9 cellular contexts compared by ENCODE assay signal in genomic region chr5:35924950-35925722, GRCh38. TPM values are rescaled to one million over a fixed set of nuclear protein-coding genes. Genes with fewer than 3 reads are reported as not detected.
DNase-seq lines count a peak whose midpoint lies in the region; ATAC-seq and TF ChIP-seq lines count a peak whose summit lies in the region.
"Had no signal": no experiment of that assay in that cellular context is flagged by ENCODE, and none has a peak within 500 bp of the region (broad histone marks: within the 10 kb centered on the region; RNA-seq: fewer than 3 reads in every experiment).

No MANE protein-coding gene starts in this region.

- H2AK5ac ChIP-seq in IMR-90 (ENCODE audit: low read depth, low read length), result peak overlapping the region; percentile 35

- peak overlapping the region; percentile 49; the same call in 1 of the 2 replicates for H3K14ac ChIP-seq in IMR-90 (replicated peaks; ENCODE audit: low read depth, low read length)

- dilution Hi-C loops in IMR-90 (cut with HindIII; ENCODE audit: low sequenced_read_pairs, unreplicated experiment), result no loop called here

- H3K4me1 Mint-ChIP-seq in activated naive CD8-positive, alpha-beta T cell treated with anti-CD3 and anti-CD28 coated beads, Interleukin-2, amount 10 ng/mL, durations not matched to agents 7 days and 5 days, result peaks cover 22% of the 10 kb centered on the region

- 0 out of 2 replicates have a peak, but pooled peaks have one; percentile 35 for TF ChIP-seq POLR2A in IMR-90 (IDR thresholded peaks at IDR 0.05; ENCODE audit: low read depth, low read length)

- H2BK15ac ChIP-seq in IMR-90 (ENCODE audit: low read depth, low read length), result peak overlapping the region; percentile 77; the same call in 2 of the 3 replicates

- H4K20me1 ChIP-seq in IMR-90 (ENCODE audit: insufficient read depth, low read length), result no peaks in the 10 kb centered on the region

- H3K9ac ChIP-seq in IMR-90 (ENCODE audit: low read depth, low read length), result no peak overlapping the region; the same call in 1 of the 2 replicates
- H3K9ac ChIP-seq: KMS-11 had no signal

- peak overlapping the region; percentile 33 for H3K27ac Mint-ChIP-seq in activated naive CD8-positive, alpha-beta T cell treated with anti-CD3 and anti-CD28 coated beads, Interleukin-2, amount 10 ng/mL, durations not matched to agents 7 days and 5 days

- no peaks in the 10 kb centered on the region for H3K9me3 ChIP-seq in IMR-90 (ENCODE audit: control insufficient read depth, insufficient read depth, low read length)

- no peak overlapping the region for H3K27ac ChIP-seq in IMR-90 (ENCODE audit: insufficient read depth, low read length)
- H3K27ac ChIP-seq: KMS-11 had no signal

- H3K4me3 ChIP-seq in IMR-90 (ENCODE audit: insufficient read depth, low read depth, low read length), result no peak overlapping the region

- no peaks in the 10 kb centered on the region for H3K79me1 ChIP-seq in IMR-90 (ENCODE audit: low read depth in 1 of 2, low read length in 2 of 2)

- TF ChIP-seq CTCF in IMR-90 (conservative IDR thresholded peaks at IDR 0.05; ENCODE audit: low read depth, low read length), result peak; percentile 88

- H3K27me3 Mint-ChIP-seq in activated naive CD8-positive, alpha-beta T cell treated with anti-CD3 and anti-CD28 coated beads, Interleukin-2, amount 10 ng/mL, durations not matched to agents 7 days and 5 days, result no peaks in the 10 kb centered on the region

- H3K27me3 ChIP-seq in IMR-90 (ENCODE audit: control insufficient read depth, insufficient read depth, low read length), result no peaks in the 10 kb centered on the region

- H4K5ac ChIP-seq in IMR-90 (ENCODE audit: low read depth, low read length), result peak overlapping the region; percentile 55; the same call in 1 of the 2 replicates

- H3K56ac ChIP-seq in IMR-90 (ENCODE audit: extremely low read depth, insufficient read depth, low read length), result no peak overlapping the region

- CTCF ChIA-PET in IMR-90 (lab: Yijun Ruan, JAX), result interaction anchor here (0.6 to 2.9 kb wide), 22 partner anchors 17 to 803 kb away, joined by 3 to 27 read pairs (median 4); partner anchors contain the start of gene IL7R

- H3K9me3 Mint-ChIP-seq in activated naive CD8-positive, alpha-beta T cell treated with anti-CD3 and anti-CD28 coated beads, Interleukin-2, amount 10 ng/mL, durations not matched to agents 7 days and 5 days, result no peaks in the 10 kb centered on the region

- intact Hi-C loops in IMR-90 (cut with micrococcal nuclease) (loop anchor here (1.0 to 10.0 kb wide), 5 partner anchors 308 to 1450 kb away; partner anchors contain the start of gene SPEF2), left cardiac atrium (cut with DNase I) (loop anchor here (2.0 to 10.0 kb wide), 8 partner anchors 148 to 1450 kb away; partner anchors contain the start of gene SPEF2 (in 2 of the 2)), sciatic nerve (cut with DNase I) (loop anchor here (5.0 to 10.0 kb wide), 2 partner anchors 148 to 830 kb away; no protein-coding TSS in a partner anchor)

- peak overlapping the region; percentile 80 for H2AK9ac ChIP-seq in IMR-90 (replicated peaks; ENCODE audit: low read depth, low read length, poor library complexity)

- H4K91ac ChIP-seq in IMR-90 (ENCODE audit: insufficient read depth, low read depth, low read length), result peak overlapping the region; percentile 74

- H3K18ac ChIP-seq in IMR-90 (ENCODE audit: low read depth, low read length), result peak overlapping the region; percentile 45; the same call in 1 of the 2 replicates

- peak overlapping the region; percentile 93 for H2AFZ ChIP-seq in IMR-90 (replicated peaks; ENCODE audit: low read length, poor library complexity)

- no peaks in the 10 kb centered on the region for H3K36me3 Mint-ChIP-seq in activated naive CD8-positive, alpha-beta T cell treated with anti-CD3 and anti-CD28 coated beads, Interleukin-2, amount 10 ng/mL, durations not matched to agents 7 days and 5 days

- H4K8ac ChIP-seq in IMR-90 (ENCODE audit: low read depth in 2 of 2, low read length in 2 of 2), result peak overlapping the region; percentile 28 to 81

- ATAC-seq in GM19328 (IDR thresholded peaks at IDR 0.05; ENCODE audit: unreplicated experiment), result peak; percentile 77
- ATAC-seq in IMR-90 (ENCODE audit: low read depth), result peak; percentile 87
- peak; percentile 95 for ATAC-seq in activated naive CD8-positive, alpha-beta T cell treated with anti-CD3 and anti-CD28 coated beads, Interleukin-2, amount 10 ng/mL, durations not matched to agents 7 days and 5 days (ENCODE audit: low read depth)
- ATAC-seq in left cardiac atrium, result peak; percentile 84 to 91
- peak; percentile 72 for ATAC-seq in sciatic nerve
- no peak for ATAC-seq in HG02840 (IDR thresholded peaks at IDR 0.05; ENCODE audit: low FRiP score, unreplicated experiment)

- H2BK5ac ChIP-seq in IMR-90 (ENCODE audit: low read depth, low read length, poor library complexity, severe bottlenecking), result peak overlapping the region; percentile 77

- POLR2A ChIA-PET in IMR-90 (lab: Charles Lee; ENCODE audit: unreplicated experiment), result no interaction called here
- POLR2A ChIA-PET in activated naive CD8-positive, alpha-beta T cell treated with anti-CD3 and anti-CD28 coated beads, Interleukin-2, amount 10 ng/mL, durations not matched to agents 7 days and 5 days (lab: Charles Lee), result interaction anchor here (0.7 to 2.2 kb wide), 5 partner anchors 135 to 307 kb away, joined by 3 to 7 read pairs (median 3); partner anchors contain the start of gene SPEF2

- H3K9me1 ChIP-seq in IMR-90 (ENCODE audit: insufficient read depth, low read length), result no peaks in the 10 kb centered on the region

- peak overlapping the region; percentile 81 for H2BK120ac ChIP-seq in IMR-90 (ENCODE audit: low read depth, low read length)

- BruUV-seq in IMR-90 (replicated peaks; lab: Mats Ljungman, UMichigan), result no TSS peak

- peak overlapping the region; percentile 36; the same call in 1 of the 2 replicates for H3K23ac ChIP-seq in IMR-90 (ENCODE audit: low read depth, low read length)

- peaks cover 3% of the 10 kb centered on the region; the same call in 1 of the 2 replicates for H3K4me1 ChIP-seq in IMR-90 (ENCODE audit: control insufficient read depth, insufficient read depth, low read length)

- H3K36me3 ChIP-seq in IMR-90 (ENCODE audit: control insufficient read depth, insufficient read depth, low read length), result no peaks in the 10 kb centered on the region

- peak; percentile 94 for TF ChIP-seq RAD21 in IMR-90 (IDR thresholded peaks at IDR 0.05; ENCODE audit: low read length)

- 6 to 100% methylated on average over 1 to 7 of the region's 21 CpGs for WGBS in IMR-90 (ENCODE audit: extremely low coverage in 2 of 2, insufficient read length in 1 of 2), 2 experiments

- in situ Hi-C loops in IMR-90 (cut with MboI; ENCODE audit: low sequenced_read_pairs), result loop anchor here (5.0 to 10.0 kb wide), 4 partner anchors 148 to 833 kb away; partner anchors contain the start of gene SPEF2

- DNase-seq in C1 segment of cervical spinal cord (lab: John Stamatoyannopoulos, UW) (peak in 11 of 14 donors; percentile 2 to 62 (median 36)), IMR-90 (peak; percentile 74), SW 1271 (lab: John Stamatoyannopoulos, UW) (peak; percentile 33 to 73), left cardiac atrium (peak; percentile 61), sciatic nerve (ENCODE audit: low spot score) (peak; percentile 72)
- DNase-seq in activated naive CD8-positive, alpha-beta T cell treated with anti-CD3 and anti-CD28 coated beads, Interleukin-2, amount 10 ng/mL, durations not matched to agents 7 days and 5 days, result peak; percentile 85

- peak overlapping the region; percentile 70 for H3K4me2 ChIP-seq in IMR-90 (ENCODE audit: low read depth, low read length)
- H3K4me2 ChIP-seq: KMS-11 had no signal

- peak overlapping the region; percentile 71 for H3K4me3 Mint-ChIP-seq in activated naive CD8-positive, alpha-beta T cell treated with anti-CD3 and anti-CD28 coated beads, Interleukin-2, amount 10 ng/mL, durations not matched to agents 7 days and 5 days

- H2BK20ac ChIP-seq in IMR-90 (ENCODE audit: low read depth, low read length), result peak overlapping the region; percentile 88

- H3K4ac ChIP-seq in IMR-90 (ENCODE audit: low read depth, low read length), result peak overlapping the region; percentile 83

TF ChIP-seq in IMR-90, 13 proteins besides CTCF, POLR2A, EP300 and RAD21:
- TF ChIP-seq SMC3 (IDR thresholded peaks at IDR 0.05; ENCODE audit: low read depth, low read length) (peak; percentile 83), MXI1 (IDR thresholded peaks at IDR 0.05; ENCODE audit: borderline replicate concordance, low read depth, low read length) (peak; percentile 53; the same call in 1 of the 2 replicates), USF2 (IDR thresholded peaks at IDR 0.05; ENCODE audit: low read depth, low read length) (peak; percentile 70), MAFK (IDR thresholded peaks at IDR 0.05; ENCODE audit: low read depth, low read length) (no peak), CEBPB (IDR thresholded peaks at IDR 0.05; ENCODE audit: low read depth, low read length) (no peak)

RNA-seq across cellular contexts. Expression of gene CAPSL, which starts 13.3 kb away (rescaled TPM):
- total RNA-seq in IMR-90 (2012; rRNA removed) (not detected in 2 replicates), left cardiac atrium (not detected), sciatic nerve (not detected)
- 0.09 TPM in 1 of 2 replicates, not detected in the other for polyA plus RNA-seq in IMR-90 (2012; rRNA removed)
- polyA plus RNA-seq in IMR-90 (2012; cell fraction: cytosol; rRNA removed), result not detected in 2 replicates
- not detected in 2 replicates for polyA plus RNA-seq in IMR-90 (2012; cell fraction: nucleus; rRNA removed; ENCODE audit: low replicate concordance)
- not detected for total RNA-seq in activated naive CD8-positive, alpha-beta T cell treated with anti-CD3 and anti-CD28 coated beads, Interleukin-2, amount 10 ng/mL, durations not matched to agents 7 days and 5 days
